Comparison of ENCODE assay signal across 20 cellular contexts in the genomic region with DNA sequence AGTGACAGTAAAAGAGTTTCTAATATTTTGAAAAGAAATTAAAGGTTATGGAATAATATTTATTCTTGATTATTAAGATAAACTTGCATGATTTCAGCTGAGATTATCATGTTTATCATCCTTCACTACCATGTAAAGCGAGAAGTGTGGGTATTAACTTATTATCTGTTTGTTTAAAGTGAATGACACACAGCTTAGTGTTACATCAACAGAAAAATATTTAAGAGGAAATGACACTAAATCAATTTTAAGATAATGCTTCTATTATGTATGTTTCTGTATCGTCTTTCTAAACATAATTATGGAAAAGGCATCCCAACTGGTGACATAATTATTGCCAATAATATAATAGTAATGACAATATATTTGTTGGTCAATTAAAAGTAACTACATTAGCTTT.
DNase-seq lines count a peak whose midpoint lies in the region; FAIRE-seq and TF ChIP-seq lines count a peak whose summit lies in the region.
"Had no signal": no experiment of that assay in that cellular context is flagged by ENCODE, and none has a peak within 500 bp of the region (broad histone marks: within the 10 kb centered on the region; RNA-seq: fewer than 3 reads in every experiment).

No MANE protein-coding gene starts in this region.

- H2BK20ac ChIP-seq in H9 (ENCODE audit: low read depth, low read length, poor library complexity, severe bottlenecking), result no peak overlapping the region

- no peaks in the 10 kb centered on the region for H3K9me3 Mint-ChIP-seq in H9
- H3K9me3 Mint-ChIP-seq: GM23338 had no signal

- H4K20me1 ChIP-seq in H9 (ENCODE audit: control insufficient read depth, insufficient read depth, insufficient read length), result no peaks in the 10 kb centered on the region
- H4K20me1 ChIP-seq: BLaER1 had no signal

- no peaks in the 10 kb centered on the region for H3K36me3 Mint-ChIP-seq in H9 (ENCODE audit: insufficient read depth in 1 of 3, low read depth in 3 of 3)
- H3K36me3 Mint-ChIP-seq: CD4-positive, CD25-positive, alpha-beta regulatory T cell; CD8-positive, alpha-beta T cell had no signal

- H3K9ac ChIP-seq in kidney (ENCODE audit: low read length in 2 of 2), result no peak overlapping the region
- no peak overlapping the region for H3K9ac ChIP-seq in H9 (ENCODE audit: extremely low read depth, insufficient read length, low read length)
- H3K9ac ChIP-seq: BLaER1 had no signal

- H3K27ac ChIP-seq in kidney (ENCODE audit: low read depth in 2 of 2, low read length in 2 of 2), result no peak overlapping the region
- H3K27ac ChIP-seq in H9 (ENCODE audit: insufficient read length, low read depth, low read length), result no peak overlapping the region
- H3K27ac ChIP-seq: BLaER1, C4-2B had no signal

- H3K18ac ChIP-seq in H9 (ENCODE audit: insufficient read length, low read depth, low read length), result no peak overlapping the region

- no peaks in the 10 kb centered on the region for H3K79me2 ChIP-seq in H9 (ENCODE audit: insufficient read depth, low read length)

- H3K23me2 ChIP-seq in H9 (ENCODE audit: insufficient read length, low read depth, low read length, poor library complexity, severe bottlenecking), result no peaks in the 10 kb centered on the region

- H3K4me1 ChIP-seq in kidney (ENCODE audit: control insufficient read depth in 1 of 2, insufficient read depth in 1 of 2, low read depth in 1 of 2, low read length in 2 of 2) (no peaks in the 10 kb centered on the region), H9 (ENCODE audit: insufficient read depth, low read length) (no peaks in the 10 kb centered on the region)
- H3K4me1 ChIP-seq: BLaER1, Caco-2, HAP-1 had no signal

- no peak overlapping the region for H3K56ac ChIP-seq in H9 (ENCODE audit: insufficient read length, low read depth, low read length)

- no peak overlapping the region for H3K4me3 Mint-ChIP-seq in H9
- H3K4me3 Mint-ChIP-seq: B cell; CD4-positive, CD25-positive, alpha-beta regulatory T cell; CD8-positive, alpha-beta T cell; GM23338; HFFc6 had no signal

- no peak for TF ChIP-seq CTCF in bronchial epithelial cell (IDR thresholded peaks at IDR 0.05; ENCODE audit: insufficient read depth, low read length, severe bottlenecking)
- TF ChIP-seq CTCF in kidney (IDR thresholded peaks at IDR 0.05; ENCODE audit: borderline replicate concordance, extremely low read depth, insufficient read depth), result no peak
- no peak for TF ChIP-seq CTCF in H9 (conservative IDR thresholded peaks at IDR 0.05)

- no peaks in the 10 kb centered on the region for H3K9me3 ChIP-seq in kidney (ENCODE audit: control insufficient read depth in 1 of 2, low read length in 2 of 2)
- no peaks in the 10 kb centered on the region for H3K9me3 ChIP-seq in H9 (ENCODE audit: control insufficient read depth, low read depth, low read length)
- H3K9me3 ChIP-seq: BLaER1, Caco-2, HAP-1 had no signal

- no peak overlapping the region for H2AFZ ChIP-seq in H9 (ENCODE audit: low read length)
- H2AFZ ChIP-seq: GM23338 had no signal

- H3K27ac Mint-ChIP-seq in H9, result no peak overlapping the region
- H3K27ac Mint-ChIP-seq: B cell; CD4-positive, CD25-positive, alpha-beta regulatory T cell; CD8-positive, alpha-beta T cell; GM23338; HFFc6 had no signal

- H2AK5ac ChIP-seq in H9 (ENCODE audit: insufficient read length, low read length), result no peak overlapping the region

- no peak overlapping the region for H3T11ph ChIP-seq in H9 (ENCODE audit: low read length)

- no peak overlapping the region for H3K4me3 ChIP-seq in bronchial epithelial cell (ENCODE audit: low read depth, low read length)
- no peak overlapping the region for H3K4me3 ChIP-seq in kidney (ENCODE audit: low read length in 2 of 2)
- H3K4me3 ChIP-seq: BLaER1, GM23338, HAP-1 had no signal

- H2BK12ac ChIP-seq in H9 (ENCODE audit: insufficient read length, low read depth, low read length), result no peak overlapping the region

- H4K8ac ChIP-seq in H9 (replicated peaks; ENCODE audit: insufficient read length, low read depth, low read length), result no peak overlapping the region

- no peaks in the 10 kb centered on the region for H3K79me1 ChIP-seq in H9 (ENCODE audit: insufficient read depth, low read depth, low read length, poor library complexity, severe bottlenecking)

- no peak overlapping the region for H4K91ac ChIP-seq in H9 (ENCODE audit: insufficient read length, low read depth, low read length)

- H2BK120ac ChIP-seq in H9 (ENCODE audit: low read depth, low read length, poor library complexity, severe bottlenecking), result no peak overlapping the region

- no peaks in the 10 kb centered on the region for H3K27me3 Mint-ChIP-seq in H9 (ENCODE audit: low read depth)
- H3K27me3 Mint-ChIP-seq: B cell; CD4-positive, CD25-positive, alpha-beta regulatory T cell had no signal

- H3K4ac ChIP-seq in H9 (ENCODE audit: low read depth, low read length), result no peak overlapping the region

- no CpG with 5 or more reads among the region's 2 CpGs for WGBS in H9 (ENCODE audit: extremely low coverage, insufficient read length, low lambda C conversion rate)

- DNase-seq in DMS53 treated with DMSO at 0.1 percent for 48 hours (lab: John Stamatoyannopoulos, UW; ENCODE audit: unreplicated experiment) (peak; percentile 10), bronchial epithelial cell (ENCODE audit: low read depth) (peak; percentile 41), kidney (no peak), H9 (no peak), SHP77 treated with DMSO at 0.1 percent for 48 hours (lab: John Stamatoyannopoulos, UW) (no peak), NCI-H2227 (lab: John Stamatoyannopoulos, UW; ENCODE audit: unreplicated experiment) (no peak)
- DNase-seq: Caco-2; CD4-positive, CD25-positive, alpha-beta regulatory T cell; CD8-positive, alpha-beta T cell; DMS153; DMS79 treated with DMSO at 0.1 percent for 48 hours; GF-D8; HFFc6 had no signal

- H3K14ac ChIP-seq in H9 (ENCODE audit: insufficient read depth, low read length), result no peak overlapping the region

- H2BK15ac ChIP-seq in H9 (ENCODE audit: low read depth, low read length), result no peak overlapping the region

- H3K36me3 ChIP-seq in bronchial epithelial cell (ENCODE audit: control insufficient read depth, insufficient read depth, low read length) (no peaks in the 10 kb centered on the region), kidney (ENCODE audit: control insufficient read depth in 1 of 2, insufficient read depth in 2 of 2, low read length in 2 of 2) (no peaks in the 10 kb centered on the region)
- H3K36me3 ChIP-seq: BLaER1, HAP-1 had no signal

- no peak overlapping the region for H2BK5ac ChIP-seq in H9 (ENCODE audit: insufficient read length, low read length)

- intact Hi-C loops in kidney (cut with DNase I), result no loop called here

- FAIRE-seq in bronchial epithelial cell (lab: Jason Lieb, UNC) (no peak), kidney (lab: Jason Lieb, UNC) (peak; percentile 19)
- FAIRE-seq: GM12891, GM18507 had no signal

- no peak overlapping the region for H3K4me2 ChIP-seq in H9 (ENCODE audit: insufficient read depth, insufficient read length, low read length)
- H3K4me2 ChIP-seq: BLaER1, GM23338 had no signal

- no peaks in the 10 kb centered on the region for H3K4me1 Mint-ChIP-seq in H9
- H3K4me1 Mint-ChIP-seq: B cell; CD4-positive, CD25-positive, alpha-beta regulatory T cell; GM23338 had no signal

- H3K27me3 ChIP-seq in bronchial epithelial cell (ENCODE audit: control insufficient read depth, insufficient read depth, low read length), result no peaks in the 10 kb centered on the region
- H3K27me3 ChIP-seq in H9 (ENCODE audit: insufficient read depth, low read length), result no peaks in the 10 kb centered on the region
- H3K27me3 ChIP-seq: BLaER1 had no signal

- no peak overlapping the region for H4K5ac ChIP-seq in H9 (ENCODE audit: insufficient read length, low read depth, low read length)

- H3K23ac ChIP-seq in H9 (ENCODE audit: insufficient read length, low read depth, low read length), result no peak overlapping the region

Comparison
In these comparisons a context has a peak if more than half of its experiments do, and no peak if none do; other contexts are left out.
1. DNase-seq: peak in DMS53 treated with DMSO at 0.1 percent for 48 hours (single experiment) and bronchial epithelial cell (single experiment); none in kidney (single experiment), H9 (single experiment), SHP77 treated with DMSO at 0.1 percent for 48 hours (single experiment) and NCI-H2227 (single experiment).